Comparison of ENCODE assay signal across 23 cellular contexts in genomic region chr2:181340891-181341290, GRCh38.
"Had no signal": no experiment of that assay in that cellular context is flagged by ENCODE, and none has a peak within 500 bp of the region (broad histone marks: within the 10 kb centered on the region; RNA-seq: fewer than 3 reads in every experiment).

No MANE protein-coding gene starts in this region.

- H3K27me3 Mint-ChIP-seq: T-cell had no signal

- FAIRE-seq: HTR-8/SVneo, RCC 7860 had no signal

- H3K27me3 ChIP-seq: SJSA1 had no signal

- H3K27ac Mint-ChIP-seq: T-cell had no signal

- H3K27ac ChIP-seq: HL-60, SJSA1, SK-N-MC had no signal

- H3K4me1 ChIP-seq: SJSA1 had no signal

- H3K36me3 ChIP-seq: SJSA1 had no signal

- H3K9me3 ChIP-seq: SJSA1 had no signal

- DNase-seq: KBM-7, NCI-H1092 treated with DMSO at 0.1 percent for 48 hours, NCI-H1436, NCI-H187, NCI-H2029, NCI-H2081 treated with DMSO at 0.1 percent for 48 hours, NCI-H2171, NCI-H226, NCI-H446, NCI-H510A, NCI-H524 treated with DMSO at 0.1 percent for 48 hours, NCI-H69, NCI-H774, OCI-M1, Right ventricle myocardium superior, RPMI8226, SW 1271, T-cell had no signal

- ATAC-seq: T-cell had no signal

- H3K4me3 Mint-ChIP-seq: T-cell had no signal

- H3K4me3 ChIP-seq: SJSA1, SK-N-MC had no signal
